ENCODE assay signal across 8 cellular contexts in genomic region chr2:99336780-99337163, GRCh38.
DNase-seq lines count a peak whose midpoint lies in the region; ATAC-seq and TF ChIP-seq lines count a peak whose summit lies in the region.

No MANE protein-coding gene starts in this region.

- peaks cover 26% of the 10 kb centered on the region for H3K36me3 Mint-ChIP-seq in stimulated activated effector memory CD8-positive, alpha-beta T cell treated with anti-CD3 and anti-CD28 coated beads, Interleukin-12 subunit alpha, Interleukin-12 subunit beta, amount 100 ng/mL, for 72 hours

- no peak overlapping the region for H3K4me3 Mint-ChIP-seq in stimulated activated effector memory CD8-positive, alpha-beta T cell treated with anti-CD3 and anti-CD28 coated beads, Interleukin-12 subunit alpha, Interleukin-12 subunit beta, amount 100 ng/mL, for 72 hours

- peak overlapping the region; percentile 81 for H3K9ac ChIP-seq in Loucy (ENCODE audit: low read depth, low read length, poor library complexity, severe bottlenecking)

- H3K4me3 ChIP-seq in Loucy (ENCODE audit: low read length, poor library complexity, severe bottlenecking), result peak overlapping the region; percentile 88
- peak overlapping the region; percentile 73 to 84 for H3K4me3 ChIP-seq in foreskin fibroblast (ENCODE audit: low read depth in 1 of 2, low read length in 2 of 2)

- H3K9me2 ChIP-seq in Loucy (replicated peaks; ENCODE audit: low read depth, low read length), result no peaks in the 10 kb centered on the region

- peaks cover 65% of the 10 kb centered on the region for H4K20me1 ChIP-seq in Loucy (ENCODE audit: insufficient read depth, low read length, poor library complexity, severe bottlenecking)

- TF ChIP-seq CTCF in Loucy (conservative IDR thresholded peaks at IDR 0.05; ENCODE audit: low read length), result no peak
- no peak for TF ChIP-seq CTCF in foreskin fibroblast (IDR thresholded peaks at IDR 0.05; ENCODE audit: low read depth, low read length)

- H3K4me1 Mint-ChIP-seq in stimulated activated effector memory CD8-positive, alpha-beta T cell treated with anti-CD3 and anti-CD28 coated beads, Interleukin-12 subunit alpha, Interleukin-12 subunit beta, amount 100 ng/mL, for 72 hours, result peaks cover 27% of the 10 kb centered on the region

- DNase-seq in foreskin fibroblast, result no peak
- no peak for DNase-seq in stimulated activated effector memory CD8-positive, alpha-beta T cell treated with anti-CD3 and anti-CD28 coated beads, Interleukin-12 subunit alpha, Interleukin-12 subunit beta, amount 100 ng/mL, for 72 hours (ENCODE audit: low spot score in 2 of 2)
- no peak for DNase-seq in epidermal melanocyte (ENCODE audit: insufficient read length, low spot score)
- DNase-seq in GM19238 (ENCODE audit: insufficient read length, low spot score), result no peak
- no peak for DNase-seq in NCI-H526 (lab: John Stamatoyannopoulos, UW)

- H3K4me1 ChIP-seq in Loucy (ENCODE audit: insufficient read depth, low read length, poor library complexity, severe bottlenecking), result peaks cover 49% of the 10 kb centered on the region

- H3K9me3 ChIP-seq in Loucy (ENCODE audit: insufficient read depth, low read depth, low read length), result no peaks in the 10 kb centered on the region

- H3F3A ChIP-seq in Loucy (ENCODE audit: low read depth), result peaks cover 5% of the 10 kb centered on the region; the same call in 1 of the 2 replicates

- no peak overlapping the region for H3K27ac Mint-ChIP-seq in stimulated activated effector memory CD8-positive, alpha-beta T cell treated with anti-CD3 and anti-CD28 coated beads, Interleukin-12 subunit alpha, Interleukin-12 subunit beta, amount 100 ng/mL, for 72 hours

- no peaks in the 10 kb centered on the region for H3K27me3 ChIP-seq in Loucy (ENCODE audit: insufficient read depth, low read length, poor library complexity, severe bottlenecking)

- peak overlapping the region; percentile 94 for H3K4me2 ChIP-seq in Loucy (ENCODE audit: low read depth, low read length, poor library complexity, severe bottlenecking)

- peaks cover 86% of the 10 kb centered on the region for H3K79me2 ChIP-seq in Loucy (ENCODE audit: insufficient read depth, low read length)

- peaks cover 12% of the 10 kb centered on the region; the same call in 1 of the 2 replicates for H3K36me3 ChIP-seq in Loucy (ENCODE audit: insufficient read depth, low read length)

- ATAC-seq in GM18499 (IDR thresholded peaks at IDR 0.05; ENCODE audit: insufficient read depth, unreplicated experiment), result peak; percentile 0
- ATAC-seq in GM21717 (IDR thresholded peaks at IDR 0.05; ENCODE audit: unreplicated experiment), result peak; percentile 13
- ATAC-seq in stimulated activated effector memory CD8-positive, alpha-beta T cell treated with anti-CD3 and anti-CD28 coated beads, Interleukin-12 subunit alpha, Interleukin-12 subunit beta, amount 100 ng/mL, for 72 hours, result peak; percentile 6

- H2AFZ ChIP-seq in Loucy (ENCODE audit: low read length), result peak overlapping the region; percentile 96

- H3K9me3 Mint-ChIP-seq in stimulated activated effector memory CD8-positive, alpha-beta T cell treated with anti-CD3 and anti-CD28 coated beads, Interleukin-12 subunit alpha, Interleukin-12 subunit beta, amount 100 ng/mL, for 72 hours, result no peaks in the 10 kb centered on the region
